Comparison of ENCODE assay signal across 1 cellular context in the genomic region with DNA sequence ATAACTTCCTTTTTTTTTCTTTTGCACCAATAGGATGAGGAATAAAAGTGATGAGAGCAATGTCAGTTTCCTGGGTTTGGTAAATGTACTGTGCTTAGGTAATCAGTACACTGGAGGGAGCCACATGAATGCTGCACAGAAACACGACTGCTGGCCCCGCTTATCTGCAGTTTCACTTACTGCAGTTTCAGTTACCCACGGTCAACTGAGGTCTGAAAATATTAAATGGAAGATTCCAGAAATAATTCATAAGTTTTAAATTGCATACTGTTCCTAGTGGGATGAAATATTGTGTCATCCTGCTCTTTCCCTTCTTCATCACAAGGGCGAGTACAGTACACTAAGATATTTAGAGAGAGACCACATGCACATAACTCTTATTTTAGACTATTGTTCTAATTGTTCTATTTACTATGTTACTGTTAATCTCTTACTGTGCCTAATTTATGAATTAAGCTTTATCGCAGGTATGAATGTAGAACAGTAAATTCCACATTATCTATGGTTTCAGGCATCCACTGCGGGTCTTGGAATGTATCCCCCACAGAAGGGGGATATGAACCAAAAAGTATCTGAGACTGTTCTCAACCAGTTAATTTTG.
A peak's percentile ranks its signal among the peaks of the same experiment; 100 is the strongest.
TF ChIP-seq lines count a peak whose summit lies in the region.

No MANE protein-coding gene starts in this region.

TF ChIP-seq in HEK293, 187 proteins besides CTCF, POLR2A, EP300 and RAD21 (continued from another document):
- TF ChIP-seq, protein P1, sequence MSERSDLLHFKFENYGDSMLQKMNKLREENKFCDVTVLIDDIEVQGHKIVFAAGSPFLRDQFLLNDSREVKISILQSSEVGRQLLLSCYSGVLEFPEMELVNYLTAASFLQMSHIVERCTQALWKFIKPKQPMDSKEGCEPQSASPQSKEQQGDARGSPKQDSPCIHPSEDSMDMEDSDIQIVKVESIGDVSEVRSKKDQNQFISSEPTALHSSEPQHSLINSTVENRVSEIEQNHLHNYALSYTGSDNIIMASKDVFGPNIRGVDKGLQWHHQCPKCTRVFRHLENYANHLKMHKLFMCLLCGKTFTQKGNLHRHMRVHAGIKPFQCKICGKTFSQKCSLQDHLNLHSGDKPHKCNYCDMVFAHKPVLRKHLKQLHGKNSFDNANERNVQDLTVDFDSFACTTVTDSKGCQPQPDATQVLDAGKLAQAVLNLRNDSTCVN (tag by site-specific recombination; optimal IDR thresholded peaks at IDR 0.05): no peak
- TF ChIP-seq ZNF660 (tag by site-specific recombination; IDR thresholded peaks at IDR 0.05) (0 out of 2 replicates have a peak, but pooled peaks have one; percentile 43), ZBTB7A (tag by site-specific recombination; IDR thresholded peaks at IDR 0.05; ENCODE audit: low read depth) (no peak)
